1 cellular context compared by ENCODE assay signal in genomic region chr3:15800327-15800726, GRCh38.
TF ChIP-seq lines count a peak whose summit lies in the region.

No MANE protein-coding gene starts in this region.

TF ChIP-seq in K562, 482 proteins besides CTCF, POLR2A, EP300 and RAD21 (continued from another document):
- TF ChIP-seq AFF1 (IDR thresholded peaks at IDR 0.05; ENCODE audit: low read depth in 1 of 2, partially characterized antibody in 2 of 2) (no peak), HMBOX1 (IDR thresholded peaks at IDR 0.05) (peak; percentile 63), ZNF253 (CRISPR knock-in tag; conservative IDR thresholded peaks at IDR 0.05) (no peak), AFF4 (CRISPR knock-in tag; IDR thresholded peaks at IDR 0.05) (no peak)
